Comparison of ENCODE assay signal across 8 cellular contexts in genomic region chr1:41361028-41361494, GRCh38. TPM values are rescaled to one million over a fixed set of nuclear protein-coding genes. Genes with fewer than 3 reads are reported as not detected.
A peak's percentile ranks its signal among the peaks of the same experiment; 100 is the strongest.
DNase-seq lines count a peak whose midpoint lies in the region; ATAC-seq and TF ChIP-seq lines count a peak whose summit lies in the region.

TSS of gene FOXO6 (plus strand) at chr1:41361434.

- 0 to 1% methylated on average over 17 to 38 of the region's 56 CpGs for WGBS in mesodermal cell (ENCODE audit: insufficient coverage in 2 of 2), 2 experiments

- H3K4me3 ChIP-seq in NT2/D1 (ENCODE audit: insufficient read length, low read depth) = peak within 1 kb of the TSS; percentile 54
- peak within 1 kb of the TSS; percentile 52 for H3K4me3 ChIP-seq in mesodermal cell (ENCODE audit: extremely low read depth, insufficient read depth, low read length, poor library complexity, severe bottlenecking)

- H3K27ac ChIP-seq in mesodermal cell (ENCODE audit: low read depth, low read length, severe bottlenecking) = peak within 1 kb of the TSS; percentile 72

- H3K4me3 Mint-ChIP-seq in endothelial cell (ENCODE audit: unreplicated experiment) = peak within 1 kb of the TSS; percentile 86

- peak; percentile 90 for ATAC-seq in GM21390 (IDR thresholded peaks at IDR 0.05; ENCODE audit: unreplicated experiment)

- H3K36me3 Mint-ChIP-seq in endothelial cell (ENCODE audit: low read depth, unreplicated experiment) = no peaks in the 10 kb centered on the region

- DNase-seq in CMK (ENCODE audit: low read depth) (peak; percentile 93), HUDEP-2 (lab: John Stamatoyannopoulos, UW; ENCODE audit: unreplicated experiment in 76 of 76) (peak in 74 of 76 experiments; percentile 18 to 96 (median 89)), NT2/D1 (ENCODE audit: low read depth, low spot score) (peak; percentile 98), endothelial cell (ENCODE audit: low spot score) (peak; percentile 98)
- DNase-seq in activated CD8-positive, alpha-beta memory T cell treated with anti-CD3 and anti-CD28 coated beads, Interleukin-2, amount 50 U/mL, for 4 hours = peak; percentile 93
- DNase-seq in stimulated activated CD8-positive, alpha-beta memory T cell treated with anti-CD3 and anti-CD28 coated beads, Interleukin-15, amount 100 ng/mL, for 24 hours (ENCODE audit: low read depth) = peak; percentile 82

- H3K27me3 Mint-ChIP-seq in endothelial cell (ENCODE audit: unreplicated experiment) = peaks cover 29% of the 10 kb centered on the region

- peak; percentile 64 for TF ChIP-seq CTCF in endothelial cell (IDR thresholded peaks at IDR 0.05; ENCODE audit: unreplicated experiment)

- H3K27me3 ChIP-seq in NT2/D1 (ENCODE audit: insufficient read depth, insufficient read length) = peaks cover 81% of the 10 kb centered on the region

- no peak within 1 kb of the TSS for H3K27ac Mint-ChIP-seq in endothelial cell (ENCODE audit: unreplicated experiment)

- peaks cover 9% of the 10 kb centered on the region for H3K4me1 Mint-ChIP-seq in endothelial cell (ENCODE audit: unreplicated experiment)

- H3K36me3 ChIP-seq in NT2/D1 (ENCODE audit: insufficient read depth, insufficient read length, low read length) (no peaks in the 10 kb centered on the region), mesodermal cell (ENCODE audit: control insufficient read depth, insufficient read depth, low read length) (no peaks in the 10 kb centered on the region)

- H3K4me1 ChIP-seq in NT2/D1 (ENCODE audit: insufficient read depth, insufficient read length) (peaks cover 48% of the 10 kb centered on the region), mesodermal cell (ENCODE audit: control insufficient read depth, insufficient read depth, low read length, poor library complexity, severe bottlenecking) (peaks cover 37% of the 10 kb centered on the region)

- no peaks in the 10 kb centered on the region for H3K9me3 Mint-ChIP-seq in endothelial cell (ENCODE audit: unreplicated experiment)

- peak within 1 kb of the TSS; percentile 76 for H3K9ac ChIP-seq in NT2/D1 (ENCODE audit: insufficient read length, low read depth)

- H3K9me3 ChIP-seq in NT2/D1 (ENCODE audit: insufficient read depth, low read length) = no peaks in the 10 kb centered on the region
- H3K9me3 ChIP-seq in mesodermal cell (ENCODE audit: control insufficient read depth, low read length) = no peaks in the 10 kb centered on the region

RNA-seq across cellular contexts. Expression of gene FOXO6, which starts in this region (rescaled TPM):
- 0.23 TPM for total RNA-seq in endothelial cell (ENCODE audit: unreplicated experiment)
- 1.6 TPM for polyA plus RNA-seq in mesodermal cell (2013, experiment 1 of 2)
- 1.1 TPM for polyA plus RNA-seq in mesodermal cell (2013, experiment 2 of 2)

Comparison
In these comparisons a context has a peak if more than half of its experiments do, and no peak if none do; other contexts are left out.
1. Peak in every context shown above with its lines: DNase-seq, ATAC-seq, H3K4me3 ChIP-seq and H3K27ac ChIP-seq.
2. Peak in DNase-seq in endothelial cell; RNA of the gene not detected or under 1 TPM.